17 cellular contexts compared by ENCODE assay signal in the genomic region with DNA sequence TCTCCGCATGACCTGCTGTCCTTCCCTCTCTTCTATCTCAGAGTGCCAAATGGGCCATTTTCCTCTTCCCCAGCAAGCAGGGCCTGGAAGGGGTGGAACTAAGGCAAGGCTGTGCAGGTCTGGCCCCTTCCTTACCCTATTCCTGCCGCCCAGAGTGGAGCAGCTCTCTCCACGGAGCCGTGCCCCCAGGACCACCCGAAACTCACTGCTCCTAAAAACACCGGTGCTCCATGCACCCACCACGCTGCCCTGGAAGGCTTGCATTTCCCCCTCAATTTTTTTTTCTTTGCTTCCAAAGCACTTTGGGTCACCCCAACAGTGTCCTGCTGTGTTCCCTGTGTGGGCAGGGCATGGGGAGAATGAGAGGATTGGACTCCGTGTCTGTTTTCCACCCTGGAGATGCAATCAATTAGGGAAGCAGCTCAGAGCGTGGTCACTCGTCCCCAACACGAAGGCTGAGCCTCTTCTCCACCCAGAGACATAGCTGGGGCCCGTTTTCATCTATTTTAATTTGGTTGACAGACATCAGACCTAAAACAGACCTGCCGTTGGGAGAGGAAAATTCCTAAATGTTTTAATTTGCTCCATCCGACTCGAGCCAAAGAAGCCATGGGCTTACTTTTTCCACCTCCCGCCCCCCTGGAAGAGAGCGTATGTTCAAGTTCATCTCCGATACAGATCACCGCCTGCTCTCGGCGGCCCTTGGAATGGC. TPM values are rescaled to one million over a fixed set of nuclear protein-coding genes. Genes with fewer than 3 reads are reported as not detected.
DNase-seq lines count a peak whose midpoint lies in the region; ATAC-seq and TF ChIP-seq lines count a peak whose summit lies in the region.
"Had no signal": no experiment of that assay in that cellular context is flagged by ENCODE, and none has a peak within 500 bp of the region (broad histone marks: within the 10 kb centered on the region; RNA-seq: fewer than 3 reads in every experiment).

No MANE protein-coding gene starts in this region.

- no peak for TF ChIP-seq CTCF in brain (conservative IDR thresholded peaks at IDR 0.05)
- TF ChIP-seq CTCF in neural progenitor cell (IDR thresholded peaks at IDR 0.05) = no peak
- TF ChIP-seq CTCF in type B pancreatic cell (conservative IDR thresholded peaks at IDR 0.05) = no peak

- H3K79me2 ChIP-seq in neural progenitor cell (ENCODE audit: low read depth) = no peaks in the 10 kb centered on the region

- peaks cover 3% of the 10 kb centered on the region for H3K4me1 ChIP-seq in neural progenitor cell
- H3K4me1 ChIP-seq: A549 had no signal

- H3K27ac Mint-ChIP-seq in brain (peak overlapping the region in 3 of 5 experiments; percentile 61 to 84 (median 76)), neural progenitor cell (peak overlapping the region; percentile 88), type B pancreatic cell (no peak overlapping the region), immature natural killer cell (no peak overlapping the region)
- H3K27ac Mint-ChIP-seq: HFFc6 had no signal

- H3K4me2 ChIP-seq in neural progenitor cell = no peak overlapping the region
- H3K4me2 ChIP-seq: A549, KMS-11 had no signal

- peaks cover 13% of the 10 kb centered on the region for H3K27me3 Mint-ChIP-seq in brain
- peaks cover 35% of the 10 kb centered on the region for H3K27me3 Mint-ChIP-seq in neural progenitor cell (ENCODE audit: insufficient read depth, low read depth)
- peaks cover 39% of the 10 kb centered on the region for H3K27me3 Mint-ChIP-seq in type B pancreatic cell
- H3K27me3 Mint-ChIP-seq in immature natural killer cell (ENCODE audit: low read depth in 3 of 3) = peaks cover 2 to 8% (median 7%) of the 10 kb centered on the region in 3 donors

- no peaks in the 10 kb centered on the region for H3K9me3 ChIP-seq in neural progenitor cell (ENCODE audit: low read depth)
- H3K9me3 ChIP-seq: A549 had no signal

- H3K4me3 ChIP-seq in neural progenitor cell = no peak overlapping the region
- H3K4me3 ChIP-seq: A549 had no signal

- peak; percentile 35 for DNase-seq in cardiac septum (ENCODE audit: low spot score)
- DNase-seq in left ventricle myocardium superior = no peak
- no peak for DNase-seq in neural progenitor cell (ENCODE audit: low spot score)
- DNase-seq in type B pancreatic cell (ENCODE audit: extremely low spot score, unreplicated experiment) = peak; percentile 31
- DNase-seq in immature natural killer cell = no peak
- DNase-seq in HPDE6-E6E7 (ENCODE audit: extremely low spot score) = no peak
- DNase-seq in DMS79 treated with DMSO at 0.1 percent for 48 hours (lab: John Stamatoyannopoulos, UW) = no peak
- DNase-seq: GF-D8, HFFc6, NCI-H146, NCI-H2081 had no signal

- ATAC-seq in left ventricle myocardium superior = no peak
- ATAC-seq: A549, HepG2 had no signal

- peaks cover 0 to 2% (median 0%) of the 10 kb centered on the region in 5 experiments for H3K9me3 Mint-ChIP-seq in brain
- H3K9me3 Mint-ChIP-seq in neural progenitor cell = no peaks in the 10 kb centered on the region
- H3K9me3 Mint-ChIP-seq in type B pancreatic cell = no peaks in the 10 kb centered on the region
- no peaks in the 10 kb centered on the region for H3K9me3 Mint-ChIP-seq in immature natural killer cell
- H3K9me3 Mint-ChIP-seq: HFFc6 had no signal

- no peaks in the 10 kb centered on the region for H4K20me1 ChIP-seq in neural progenitor cell (ENCODE audit: low read depth)

- H3K4me3 Mint-ChIP-seq in brain (peak overlapping the region in 1 of 5 experiments; percentile 4), neural progenitor cell (peak overlapping the region; percentile 28), type B pancreatic cell (peak overlapping the region; percentile 4), immature natural killer cell (no peak overlapping the region)
- H3K4me3 Mint-ChIP-seq: HFFc6 had no signal

- H3K36me3 ChIP-seq in neural progenitor cell = no peaks in the 10 kb centered on the region

- H2AFZ ChIP-seq in neural progenitor cell (replicated peaks) = no peak overlapping the region

- H3K4me1 Mint-ChIP-seq in brain (peaks cover 55% of the 10 kb centered on the region), neural progenitor cell (peaks cover 41% of the 10 kb centered on the region), type B pancreatic cell (ENCODE audit: unreplicated experiment) (peaks cover 34% of the 10 kb centered on the region), immature natural killer cell (no peaks in the 10 kb centered on the region)

- no peaks in the 10 kb centered on the region for H3K27me3 ChIP-seq in neural progenitor cell

- H3K9ac ChIP-seq in neural progenitor cell = no peak overlapping the region
- H3K9ac ChIP-seq: KMS-11 had no signal

- no peak overlapping the region for H3K27ac ChIP-seq in neural progenitor cell
- H3K27ac ChIP-seq: A549, KMS-11 had no signal

- intact Hi-C loops in cardiac septum (cut with DNase I) = no loop called here
- intact Hi-C loops in left ventricle myocardium superior (cut with micrococcal nuclease) = no loop called here

- H3K36me3 Mint-ChIP-seq in brain (no peaks in the 10 kb centered on the region), neural progenitor cell (no peaks in the 10 kb centered on the region), type B pancreatic cell (no peaks in the 10 kb centered on the region), immature natural killer cell (no peaks in the 10 kb centered on the region)

- peaks cover 1% of the 10 kb centered on the region for H3F3A ChIP-seq in neural progenitor cell (ENCODE audit: low read depth)

RNA-seq across cellular contexts. Expression of gene MEG3, which starts 48.4 kb away (rescaled TPM):
- 25.4 TPM for total RNA-seq in cardiac septum
- total RNA-seq in left ventricle myocardium superior = 20.6 TPM
- polyA plus RNA-seq in brain (ENCODE audit: insufficient read depth, low read depth, low replicate concordance) = 33.5 TPM
- total RNA-seq in neural progenitor cell (ENCODE audit: low replicate concordance) = 7.3 and 10.6 TPM in 2 replicates
- total RNA-seq in type B pancreatic cell (ENCODE audit: low replicate concordance) = 0.68 and 0.74 TPM in 2 replicates
- polyA plus RNA-seq in immature natural killer cell = not detected
- total RNA-seq: H4, HepG2 had no signal

RNA-seq across cellular contexts. Expression of gene DLK1, which starts 50.8 kb away (rescaled TPM):
- total RNA-seq in cardiac septum = 1.2 TPM
- 22.7 TPM for total RNA-seq in left ventricle myocardium superior
- polyA plus RNA-seq in brain (ENCODE audit: insufficient read depth, low read depth, low replicate concordance) = 233 TPM
- total RNA-seq in neural progenitor cell (ENCODE audit: low replicate concordance) = 312 and 1,018 TPM in 2 replicates
- total RNA-seq in type B pancreatic cell (ENCODE audit: low replicate concordance) = 149 and 405 TPM in 2 replicates
- polyA plus RNA-seq in immature natural killer cell = not detected
- total RNA-seq: H4, HFFc6, M059J had no signal

Comparison
In these comparisons a context has a peak if more than half of its experiments do, and no peak if none do; other contexts are left out.
1. DNase-seq: peak in cardiac septum (single experiment) and type B pancreatic cell (single experiment); none in left ventricle myocardium superior (single experiment), neural progenitor cell (single experiment), immature natural killer cell (0 of 3), HPDE6-E6E7 (single experiment) and DMS79 treated with DMSO at 0.1 percent for 48 hours (single experiment).
2. RNA of gene DLK1, which starts 50.8 kb away (total RNA-seq): 312 to 1,018 TPM in neural progenitor cell, 149 to 405 TPM in type B pancreatic cell and 22.7 TPM in left ventricle myocardium superior (single experiment); 1.2 TPM in cardiac septum (single experiment); every median in the first group is over 10 times any median in the second.
3. H3K27ac Mint-ChIP-seq: peak in brain (3 of 5) and neural progenitor cell (single experiment); none in type B pancreatic cell (single experiment) and immature natural killer cell (0 of 6).
4. H3K4me3 Mint-ChIP-seq: peak in neural progenitor cell (single experiment) and type B pancreatic cell (single experiment); none in immature natural killer cell (0 of 5).